17 cellular contexts compared by ENCODE assay signal in the genomic region with DNA sequence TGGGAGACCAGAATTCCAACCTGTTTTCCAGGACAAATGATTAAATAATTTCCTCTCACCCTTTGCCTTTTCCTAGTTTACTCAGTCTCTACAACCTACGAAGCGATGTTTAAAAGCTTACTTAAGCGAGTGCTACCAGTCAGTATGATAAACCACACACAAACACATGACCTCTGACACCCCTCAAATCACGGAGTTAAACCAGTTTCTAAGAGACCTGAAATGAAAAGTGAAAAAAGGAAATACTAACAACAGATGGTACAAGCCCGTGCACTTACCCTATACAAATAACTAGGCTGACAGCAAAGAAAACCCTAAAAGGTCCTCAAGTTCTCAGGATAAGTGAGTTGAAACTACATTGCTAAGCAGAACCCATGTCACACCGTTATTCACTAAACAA. TPM values are rescaled to one million over a fixed set of nuclear protein-coding genes. Genes with fewer than 3 reads are reported as not detected.
A peak's percentile ranks its signal among the peaks of the same experiment; 100 is the strongest.
DNase-seq lines count a peak whose midpoint lies in the region; ATAC-seq, FAIRE-seq and TF ChIP-seq lines count a peak whose summit lies in the region.
"Had no signal": no experiment of that assay in that cellular context is flagged by ENCODE, and none has a peak within 500 bp of the region (broad histone marks: within the 10 kb centered on the region; RNA-seq: fewer than 3 reads in every experiment).

No MANE protein-coding gene starts in this region.

- no peaks in the 10 kb centered on the region for H3K36me3 Mint-ChIP-seq in natural killer cell treated with Interleukin-12 subunit alpha and Interleukin-12 subunit beta and Interleukin-15 and Interleukin-18, amount 100 ng/mL, for 72 hours
- H3K36me3 Mint-ChIP-seq: immature natural killer cell had no signal

- no peaks in the 10 kb centered on the region for H3K4me1 ChIP-seq in gastrocnemius medialis
- H3K4me1 ChIP-seq: testis had no signal

- no peaks in the 10 kb centered on the region for H3K9me3 Mint-ChIP-seq in natural killer cell treated with Interleukin-12 subunit alpha and Interleukin-12 subunit beta and Interleukin-15 and Interleukin-18, amount 100 ng/mL, for 72 hours
- H3K9me3 Mint-ChIP-seq: activated CD4-positive, alpha-beta memory T cell treated with anti-CD3 and anti-CD28 coated beads, Interleukin-2, amount 10 ng/mL, durations not matched to agents 7 days and 5 days; activated T-cell treated with anti-CD3 and anti-CD28 coated beads, Interleukin-2, amount 50 U/mL, for 72 hours; central memory CD8-positive, alpha-beta T cell; immature natural killer cell had no signal

- no peak for TF ChIP-seq CTCF in GM12864 (IDR thresholded peaks at IDR 0.05; ENCODE audit: low read depth, low read length, missing control alignments)
- no peak for TF ChIP-seq CTCF in gastrocnemius medialis (IDR thresholded peaks at IDR 0.05 in 4 of 5, conservative IDR thresholded peaks at IDR 0.05 in 1 of 5)

- intact Hi-C loops in gastrocnemius medialis (cut with DNase I; ENCODE audit: low total_unique reads) = no loop called here

- peak; percentile 48 for DNase-seq in GM12864 (ENCODE audit: low read depth)
- DNase-seq in natural killer cell treated with Interleukin-12 subunit alpha and Interleukin-12 subunit beta and Interleukin-15 and Interleukin-18, amount 100 ng/mL, for 72 hours (ENCODE audit: low spot score) = no peak
- no peak for DNase-seq in gastrocnemius medialis
- DNase-seq in NCI-H1436 (lab: John Stamatoyannopoulos, UW) = no peak
- no peak for DNase-seq in GM19239 (ENCODE audit: insufficient read length, low spot score)
- DNase-seq: activated CD4-positive, alpha-beta memory T cell treated with anti-CD3 and anti-CD28 coated beads, Interleukin-2, amount 10 ng/mL, durations not matched to agents 7 days and 5 days; activated T-cell treated with anti-CD3 and anti-CD28 coated beads, Interleukin-2, amount 50 U/mL, for 72 hours; immature natural killer cell; mesenchymal stem cell; NCI-H1417 treated with DMSO at 0.1 percent for 48 hours; OCI-M1; testis had no signal

- no peak overlapping the region for H3K4me3 Mint-ChIP-seq in natural killer cell treated with Interleukin-12 subunit alpha and Interleukin-12 subunit beta and Interleukin-15 and Interleukin-18, amount 100 ng/mL, for 72 hours
- H3K4me3 Mint-ChIP-seq: activated CD4-positive, alpha-beta memory T cell treated with anti-CD3 and anti-CD28 coated beads, Interleukin-2, amount 10 ng/mL, durations not matched to agents 7 days and 5 days; activated T-cell treated with anti-CD3 and anti-CD28 coated beads, Interleukin-2, amount 50 U/mL, for 72 hours; central memory CD8-positive, alpha-beta T cell; immature natural killer cell had no signal

- H3K36me3 ChIP-seq in gastrocnemius medialis = no peaks in the 10 kb centered on the region

- no peak overlapping the region for H3K27ac ChIP-seq in gastrocnemius medialis
- H3K27ac ChIP-seq: SK-N-MC, testis had no signal

- no peaks in the 10 kb centered on the region for H3K4me1 Mint-ChIP-seq in natural killer cell treated with Interleukin-12 subunit alpha and Interleukin-12 subunit beta and Interleukin-15 and Interleukin-18, amount 100 ng/mL, for 72 hours (ENCODE audit: low read depth in 2 of 2)
- H3K4me1 Mint-ChIP-seq: activated CD4-positive, alpha-beta memory T cell treated with anti-CD3 and anti-CD28 coated beads, Interleukin-2, amount 10 ng/mL, durations not matched to agents 7 days and 5 days; central memory CD8-positive, alpha-beta T cell; immature natural killer cell had no signal

- no peak for TF ChIP-seq POLR2A in gastrocnemius medialis (IDR thresholded peaks at IDR 0.05)

- no peak overlapping the region for H3K27ac Mint-ChIP-seq in natural killer cell treated with Interleukin-12 subunit alpha and Interleukin-12 subunit beta and Interleukin-15 and Interleukin-18, amount 100 ng/mL, for 72 hours
- H3K27ac Mint-ChIP-seq: activated CD4-positive, alpha-beta memory T cell treated with anti-CD3 and anti-CD28 coated beads, Interleukin-2, amount 10 ng/mL, durations not matched to agents 7 days and 5 days; activated T-cell treated with anti-CD3 and anti-CD28 coated beads, Interleukin-2, amount 50 U/mL, for 72 hours; immature natural killer cell had no signal

- ATAC-seq in GM19328 (IDR thresholded peaks at IDR 0.05; ENCODE audit: unreplicated experiment) (peak; percentile 58), HG02642 (IDR thresholded peaks at IDR 0.05; ENCODE audit: poor library complexity, unreplicated experiment) (peak; percentile 72), HG03520 (IDR thresholded peaks at IDR 0.05; ENCODE audit: unreplicated experiment) (peak; percentile 50), gastrocnemius medialis (no peak)
- no peak for ATAC-seq in natural killer cell treated with Interleukin-12 subunit alpha and Interleukin-12 subunit beta and Interleukin-15 and Interleukin-18, amount 100 ng/mL, for 72 hours

- H3K27me3 ChIP-seq in gastrocnemius medialis = peaks cover 0 to 6% (median 5%) of the 10 kb centered on the region in 3 donors
- H3K27me3 ChIP-seq: testis had no signal

- FAIRE-seq in GM19239 (lab: Jason Lieb, UNC) = no peak

- peaks cover 12 to 24% of the 10 kb centered on the region in 2 donors for H3K27me3 Mint-ChIP-seq in natural killer cell treated with Interleukin-12 subunit alpha and Interleukin-12 subunit beta and Interleukin-15 and Interleukin-18, amount 100 ng/mL, for 72 hours

- no peaks in the 10 kb centered on the region for H3K9me3 ChIP-seq in gastrocnemius medialis
- H3K9me3 ChIP-seq: testis had no signal

- H3K4me3 ChIP-seq in GM12864 (ENCODE audit: low read depth, low read length) = no peak overlapping the region
- no peak overlapping the region for H3K4me3 ChIP-seq in gastrocnemius medialis
- H3K4me3 ChIP-seq: SK-N-MC, testis had no signal

- in situ Hi-C loops in gastrocnemius medialis (cut with MboI; ENCODE audit: low sequenced_read_pairs in 4 of 4) = loop anchor here (10.0 to 25.0 kb wide), 4 partner anchors 197 to 465 kb away; no protein-coding TSS in a partner anchor

RNA-seq across cellular contexts. Expression of gene TNFRSF21, which starts 7.7 kb away (rescaled TPM):
- under 1 TPM; 0.07 to 0.31 TPM for total RNA-seq in natural killer cell treated with Interleukin-12 subunit alpha and Interleukin-12 subunit beta and Interleukin-15 and Interleukin-18, amount 100 ng/mL, for 72 hours
- 1 to 10 TPM; 2.8 to 5.3 (median 3.7) TPM for total RNA-seq in gastrocnemius medialis

Comparison
In these comparisons a context has a peak if more than half of its experiments do, and no peak if none do; other contexts are left out.
1. ATAC-seq: peak in GM19328 (single experiment), HG02642 (single experiment) and HG03520 (single experiment); none in natural killer cell treated with Interleukin-12 subunit alpha and Interleukin-12 subunit beta and Interleukin-15 and Interleukin-18, amount 100 ng/mL, for 72 hours (0 of 2) and gastrocnemius medialis (0 of 2).